In the genomic region with DNA sequence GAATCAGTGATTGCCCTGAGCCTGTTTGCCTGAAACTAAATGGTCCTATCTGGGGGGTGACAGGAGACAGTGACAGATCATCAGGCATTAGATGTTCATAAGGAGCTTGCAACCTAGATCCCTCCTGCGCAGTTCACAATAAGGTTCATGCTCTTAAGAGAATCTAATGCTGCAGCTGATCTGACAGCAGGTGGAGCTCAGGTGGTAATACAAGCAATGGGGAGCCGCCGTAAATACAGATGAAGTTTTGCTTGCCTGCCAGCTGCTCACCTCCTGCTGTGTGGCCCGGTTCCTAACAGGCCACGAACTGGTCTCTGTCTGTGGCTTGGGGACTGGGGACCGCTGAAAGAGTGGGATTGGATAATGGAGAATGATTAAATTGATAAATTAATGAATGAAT, we compare ENCODE assay signal across 17 cellular contexts. TPM values are rescaled to one million over a fixed set of nuclear protein-coding genes. Genes with fewer than 3 reads are reported as not detected.
DNase-seq lines count a peak whose midpoint lies in the region; ATAC-seq and TF ChIP-seq lines count a peak whose summit lies in the region.
"Had no signal": no experiment of that assay in that cellular context is flagged by ENCODE, and none has a peak within 500 bp of the region (broad histone marks: within the 10 kb centered on the region; RNA-seq: fewer than 3 reads in every experiment).

No MANE protein-coding gene starts in this region.

- H3K4me3 ChIP-seq in parathyroid adenoma (ENCODE audit: low read depth, low read length): no peak overlapping the region
- H3K4me3 ChIP-seq: BLaER1, thoracic aorta had no signal

- H3K79me1 ChIP-seq in H9 (ENCODE audit: insufficient read depth, low read depth, low read length, poor library complexity, severe bottlenecking): no peaks in the 10 kb centered on the region

- no peaks in the 10 kb centered on the region for H3K36me3 Mint-ChIP-seq in H9 (ENCODE audit: insufficient read depth in 1 of 3, low read depth in 3 of 3)
- H3K36me3 Mint-ChIP-seq: memory B cell had no signal

- H3K9ac ChIP-seq in H9 (ENCODE audit: extremely low read depth, insufficient read length, low read length) (no peak overlapping the region), parathyroid adenoma (no peak overlapping the region)
- H3K9ac ChIP-seq: BLaER1 had no signal

- no peak overlapping the region for H3K4ac ChIP-seq in H9 (ENCODE audit: low read depth, low read length)

- H3K36me3 ChIP-seq in parathyroid adenoma (ENCODE audit: control insufficient read depth, insufficient read depth, low read length): no peaks in the 10 kb centered on the region
- H3K36me3 ChIP-seq: BLaER1 had no signal

- no peak overlapping the region for H2BK5ac ChIP-seq in H9 (ENCODE audit: insufficient read length, low read length)

- no peaks in the 10 kb centered on the region for H3K27me3 Mint-ChIP-seq in H9 (ENCODE audit: low read depth)
- H3K27me3 Mint-ChIP-seq: activated T-helper 17 cell treated with anti-CD3 and anti-CD28 coated beads, Interleukin-2, amount 50 U/mL, for 72 hours; central memory CD8-positive, alpha-beta T cell; effector memory CD8-positive, alpha-beta T cell; memory B cell had no signal

- no peaks in the 10 kb centered on the region for H3K27me3 ChIP-seq in H9 (ENCODE audit: insufficient read depth, low read length)
- no peaks in the 10 kb centered on the region for H3K27me3 ChIP-seq in foreskin keratinocyte
- no peaks in the 10 kb centered on the region for H3K27me3 ChIP-seq in parathyroid adenoma (ENCODE audit: control insufficient read depth, insufficient read depth, low read length)
- H3K27me3 ChIP-seq: BLaER1 had no signal

- no peak overlapping the region for H2AFZ ChIP-seq in H9 (ENCODE audit: low read length)
- H2AFZ ChIP-seq in parathyroid adenoma: peak overlapping the region; percentile 58

- H3K14ac ChIP-seq in H9 (ENCODE audit: insufficient read depth, low read length): no peak overlapping the region

- no peak overlapping the region for H4K91ac ChIP-seq in H9 (ENCODE audit: insufficient read length, low read depth, low read length)

- DNase-seq in H9: peak; percentile 68
- DNase-seq in NCI-H510A treated with DMSO at 0.1 percent for 48 hours (lab: John Stamatoyannopoulos, UW): peak; percentile 27
- DNase-seq in foreskin keratinocyte: no peak
- DNase-seq in glomerular visceral epithelial cell (ENCODE audit: extremely low spot score): no peak
- no peak for DNase-seq in hypothalamus (lab: John Stamatoyannopoulos, UW)
- DNase-seq: effector memory CD8-positive, alpha-beta T cell; NCI-H345 had no signal

- no peak overlapping the region for H2BK120ac ChIP-seq in H9 (ENCODE audit: low read depth, low read length, poor library complexity, severe bottlenecking)

- H3T11ph ChIP-seq in H9 (ENCODE audit: low read length): no peak overlapping the region

- no peak overlapping the region for H3K56ac ChIP-seq in H9 (ENCODE audit: insufficient read length, low read depth, low read length)

- H2BK20ac ChIP-seq in H9 (ENCODE audit: low read depth, low read length, poor library complexity, severe bottlenecking): no peak overlapping the region

- H3K27ac Mint-ChIP-seq in H9: no peak overlapping the region
- H3K27ac Mint-ChIP-seq: activated T-helper 17 cell treated with anti-CD3 and anti-CD28 coated beads, Interleukin-2, amount 50 U/mL, for 72 hours; effector memory CD8-positive, alpha-beta T cell; memory B cell had no signal

- no peak overlapping the region for H2BK12ac ChIP-seq in H9 (ENCODE audit: insufficient read length, low read depth, low read length)

- H3K23me2 ChIP-seq in H9 (ENCODE audit: insufficient read length, low read depth, low read length, poor library complexity, severe bottlenecking): no peaks in the 10 kb centered on the region

- H3K18ac ChIP-seq in H9 (ENCODE audit: insufficient read length, low read depth, low read length): no peak overlapping the region

- no peak overlapping the region for H2BK15ac ChIP-seq in H9 (ENCODE audit: low read depth, low read length)

- no peak overlapping the region for H3K27ac ChIP-seq in H9 (ENCODE audit: insufficient read length, low read depth, low read length)
- H3K27ac ChIP-seq in foreskin keratinocyte: no peak overlapping the region
- no peak overlapping the region for H3K27ac ChIP-seq in parathyroid adenoma
- H3K27ac ChIP-seq: BLaER1 had no signal

- no peak overlapping the region for H2AK5ac ChIP-seq in H9 (ENCODE audit: insufficient read length, low read length)

- H4K8ac ChIP-seq in H9 (replicated peaks; ENCODE audit: insufficient read length, low read depth, low read length): no peak overlapping the region

- peaks cover 6 to 8% of the 10 kb centered on the region in 2 experiments for H3K4me1 Mint-ChIP-seq in H9
- H3K4me1 Mint-ChIP-seq: activated T-helper 17 cell treated with anti-CD3 and anti-CD28 coated beads, Interleukin-2, amount 50 U/mL, for 72 hours; central memory CD8-positive, alpha-beta T cell; memory B cell; neural crest cell had no signal

- ATAC-seq in foreskin keratinocyte (peak; percentile 15), HG03520 (IDR thresholded peaks at IDR 0.05; ENCODE audit: unreplicated experiment) (no peak)
- ATAC-seq: activated T-helper 17 cell treated with anti-CD3 and anti-CD28 coated beads, Interleukin-2, amount 50 U/mL, for 72 hours; effector memory CD8-positive, alpha-beta T cell; Panc1; sciatic nerve had no signal

- H3K9me3 Mint-ChIP-seq in H9: no peaks in the 10 kb centered on the region
- H3K9me3 Mint-ChIP-seq: neural crest cell had no signal

- no peak overlapping the region for H4K5ac ChIP-seq in H9 (ENCODE audit: insufficient read length, low read depth, low read length)

- H3K79me2 ChIP-seq in H9 (ENCODE audit: insufficient read depth, low read length): no peaks in the 10 kb centered on the region
- no peaks in the 10 kb centered on the region for H3K79me2 ChIP-seq in parathyroid adenoma

- H3K4me1 ChIP-seq in H9 (ENCODE audit: insufficient read depth, low read length) (no peaks in the 10 kb centered on the region; the same call in 1 of the 2 replicates), foreskin keratinocyte (no peaks in the 10 kb centered on the region), parathyroid adenoma (peaks cover 2% of the 10 kb centered on the region)
- H3K4me1 ChIP-seq: BLaER1 had no signal

- peak; percentile 33; the same call in 1 of the 3 replicates for TF ChIP-seq CTCF in H9 (conservative IDR thresholded peaks at IDR 0.05)
- no peak for TF ChIP-seq CTCF in foreskin keratinocyte (conservative IDR thresholded peaks at IDR 0.05)
- TF ChIP-seq CTCF in parathyroid adenoma (IDR thresholded peaks at IDR 0.05): peak; percentile 42

- no CpG with 5 or more reads among the region's 6 CpGs for WGBS in H9 (ENCODE audit: extremely low coverage, insufficient read length, low lambda C conversion rate)

- H3K4me3 Mint-ChIP-seq in H9: no peak overlapping the region; a peak in 1 of 5 replicates
- H3K4me3 Mint-ChIP-seq: activated T-helper 17 cell treated with anti-CD3 and anti-CD28 coated beads, Interleukin-2, amount 50 U/mL, for 72 hours; central memory CD8-positive, alpha-beta T cell; effector memory CD8-positive, alpha-beta T cell; memory B cell; neural crest cell had no signal

- H3K23ac ChIP-seq in H9 (ENCODE audit: insufficient read length, low read depth, low read length): no peak overlapping the region

- H4K20me1 ChIP-seq in H9 (ENCODE audit: control insufficient read depth, insufficient read depth, insufficient read length): no peaks in the 10 kb centered on the region
- H4K20me1 ChIP-seq: BLaER1 had no signal

- no peaks in the 10 kb centered on the region for H3K9me3 ChIP-seq in H9 (ENCODE audit: control insufficient read depth, low read depth, low read length)
- H3K9me3 ChIP-seq in parathyroid adenoma (ENCODE audit: control insufficient read depth, low read length): no peaks in the 10 kb centered on the region
- H3K9me3 ChIP-seq: BLaER1, thoracic aorta had no signal

- H3K4me2 ChIP-seq in H9 (ENCODE audit: insufficient read depth, insufficient read length, low read length) (no peak overlapping the region), parathyroid adenoma (ENCODE audit: low read length) (no peak overlapping the region)
- H3K4me2 ChIP-seq: BLaER1 had no signal

RNA-seq across cellular contexts. Expression of gene NOX4, which starts 14.0 kb away (rescaled TPM):
- total RNA-seq in H9 (2021): 2.3 and 3.0 TPM in 2 replicates
- 0.10 TPM in 1 of 2 replicates, not detected in the other for total RNA-seq in foreskin keratinocyte
- polyA plus RNA-seq in foreskin keratinocyte: 0.03 and 0.12 TPM in 2 replicates
- total RNA-seq: activated T-helper 17 cell treated with anti-CD3 and anti-CD28 coated beads, Interleukin-2, amount 50 U/mL, for 72 hours had no signal

Comparison
In these comparisons a context has a peak if more than half of its experiments do, and no peak if none do; other contexts are left out.
1. DNase-seq: peak in H9 (single experiment) and NCI-H510A treated with DMSO at 0.1 percent for 48 hours (single experiment); none in foreskin keratinocyte (0 of 2), glomerular visceral epithelial cell (single experiment) and hypothalamus (0 of 51).